ENCODE assay signal across 1 cellular context in the genomic region with DNA sequence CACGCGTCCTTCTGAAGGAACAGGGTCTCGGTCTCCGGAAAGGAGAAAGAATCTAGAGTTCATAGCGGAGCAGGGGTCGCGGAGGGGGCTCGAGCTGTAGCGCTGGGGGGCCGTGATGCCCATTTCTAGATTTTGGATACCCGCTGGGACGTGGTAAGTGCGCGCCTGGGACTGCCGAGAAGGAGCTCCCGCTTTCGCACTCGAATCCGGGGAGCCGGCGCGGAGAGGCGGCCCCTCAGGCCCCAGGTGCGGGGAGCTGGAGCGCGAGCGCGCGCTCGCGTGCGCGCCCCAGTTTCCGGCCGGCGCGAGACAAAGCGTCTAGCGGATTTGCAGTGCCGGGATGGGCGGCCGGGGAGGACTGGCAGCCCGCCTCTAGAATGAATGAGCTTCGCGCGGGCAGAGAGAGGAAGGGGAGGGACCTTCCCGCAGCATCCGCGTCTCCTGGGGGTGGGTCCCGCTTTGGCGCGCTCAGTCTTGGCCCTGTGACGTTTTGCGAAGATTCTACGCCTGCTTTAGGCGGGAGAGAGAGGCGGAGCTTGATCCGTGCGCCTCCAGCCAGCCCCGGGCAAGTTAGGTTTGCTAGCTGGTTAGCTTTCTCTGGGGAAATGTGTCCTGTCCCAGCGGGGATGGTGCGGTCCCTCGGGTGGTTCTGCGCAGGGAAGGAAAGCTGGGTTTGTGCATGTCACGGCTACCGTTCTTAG.
TF ChIP-seq lines count a peak whose summit lies in the region.

No MANE protein-coding gene starts in this region.

TF ChIP-seq in HepG2, 621 proteins besides CTCF, POLR2A, EP300 and RAD21 (continued from another document and continues in another):
- TF ChIP-seq, protein P1, sequence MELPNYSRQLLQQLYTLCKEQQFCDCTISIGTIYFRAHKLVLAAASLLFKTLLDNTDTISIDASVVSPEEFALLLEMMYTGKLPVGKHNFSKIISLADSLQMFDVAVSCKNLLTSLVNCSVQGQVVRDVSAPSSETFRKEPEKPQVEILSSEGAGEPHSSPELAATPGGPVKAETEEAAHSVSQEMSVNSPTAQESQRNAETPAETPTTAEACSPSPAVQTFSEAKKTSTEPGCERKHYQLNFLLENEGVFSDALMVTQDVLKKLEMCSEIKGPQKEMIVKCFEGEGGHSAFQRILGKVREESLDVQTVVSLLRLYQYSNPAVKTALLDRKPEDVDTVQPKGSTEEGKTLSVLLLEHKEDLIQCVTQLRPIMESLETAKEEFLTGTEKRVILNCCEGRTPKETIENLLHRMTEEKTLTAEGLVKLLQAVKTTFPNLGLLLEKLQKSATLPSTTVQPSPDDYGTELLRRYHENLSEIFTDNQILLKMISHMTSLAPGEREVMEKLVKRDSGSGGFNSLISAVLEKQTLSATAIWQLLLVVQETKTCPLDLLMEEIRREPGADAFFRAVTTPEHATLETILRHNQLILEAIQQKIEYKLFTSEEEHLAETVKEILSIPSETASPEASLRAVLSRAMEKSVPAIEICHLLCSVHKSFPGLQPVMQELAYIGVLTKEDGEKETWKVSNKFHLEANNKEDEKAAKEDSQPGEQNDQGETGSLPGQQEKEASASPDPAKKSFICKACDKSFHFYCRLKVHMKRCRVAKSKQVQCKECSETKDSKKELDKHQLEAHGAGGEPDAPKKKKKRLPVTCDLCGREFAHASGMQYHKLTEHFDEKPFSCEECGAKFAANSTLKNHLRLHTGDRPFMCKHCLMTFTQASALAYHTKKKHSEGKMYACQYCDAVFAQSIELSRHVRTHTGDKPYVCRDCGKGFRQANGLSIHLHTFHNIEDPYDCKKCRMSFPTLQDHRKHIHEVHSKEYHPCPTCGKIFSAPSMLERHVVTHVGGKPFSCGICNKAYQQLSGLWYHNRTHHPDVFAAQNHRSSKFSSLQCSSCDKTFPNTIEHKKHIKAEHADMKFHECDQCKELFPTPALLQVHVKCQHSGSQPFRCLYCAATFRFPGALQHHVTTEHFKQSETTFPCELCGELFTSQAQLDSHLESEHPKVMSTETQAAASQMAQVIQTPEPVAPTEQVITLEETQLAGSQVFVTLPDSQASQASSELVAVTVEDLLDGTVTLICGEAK (IDR thresholded peaks at IDR 0.05), result no peak
- TF ChIP-seq, protein P1 (CRISPR knock-in tag; IDR thresholded peaks at IDR 0.05), result no peak
- TF ChIP-seq, protein P2, sequence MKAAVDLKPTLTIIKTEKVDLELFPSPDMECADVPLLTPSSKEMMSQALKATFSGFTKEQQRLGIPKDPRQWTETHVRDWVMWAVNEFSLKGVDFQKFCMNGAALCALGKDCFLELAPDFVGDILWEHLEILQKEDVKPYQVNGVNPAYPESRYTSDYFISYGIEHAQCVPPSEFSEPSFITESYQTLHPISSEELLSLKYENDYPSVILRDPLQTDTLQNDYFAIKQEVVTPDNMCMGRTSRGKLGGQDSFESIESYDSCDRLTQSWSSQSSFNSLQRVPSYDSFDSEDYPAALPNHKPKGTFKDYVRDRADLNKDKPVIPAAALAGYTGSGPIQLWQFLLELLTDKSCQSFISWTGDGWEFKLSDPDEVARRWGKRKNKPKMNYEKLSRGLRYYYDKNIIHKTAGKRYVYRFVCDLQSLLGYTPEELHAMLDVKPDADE (CRISPR knock-in tag; IDR thresholded peaks at IDR 0.05), result no peak
- 0 out of 2 replicates have a peak, but pooled peaks have one; percentile 37 for TF ChIP-seq ZNF780A (CRISPR knock-in tag; IDR thresholded peaks at IDR 0.05)
- TF ChIP-seq ZFP82 (CRISPR knock-in tag; IDR thresholded peaks at IDR 0.05; ENCODE audit: borderline replicate concordance), result no peak
- TF ChIP-seq, protein P3, sequence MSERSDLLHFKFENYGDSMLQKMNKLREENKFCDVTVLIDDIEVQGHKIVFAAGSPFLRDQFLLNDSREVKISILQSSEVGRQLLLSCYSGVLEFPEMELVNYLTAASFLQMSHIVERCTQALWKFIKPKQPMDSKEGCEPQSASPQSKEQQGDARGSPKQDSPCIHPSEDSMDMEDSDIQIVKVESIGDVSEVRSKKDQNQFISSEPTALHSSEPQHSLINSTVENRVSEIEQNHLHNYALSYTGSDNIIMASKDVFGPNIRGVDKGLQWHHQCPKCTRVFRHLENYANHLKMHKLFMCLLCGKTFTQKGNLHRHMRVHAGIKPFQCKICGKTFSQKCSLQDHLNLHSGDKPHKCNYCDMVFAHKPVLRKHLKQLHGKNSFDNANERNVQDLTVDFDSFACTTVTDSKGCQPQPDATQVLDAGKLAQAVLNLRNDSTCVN (CRISPR knock-in tag; IDR thresholded peaks at IDR 0.05; ENCODE audit: borderline replicate concordance), result no peak
- TF ChIP-seq HOXA7 (CRISPR knock-in tag; IDR thresholded peaks at IDR 0.05), result no peak
- no peak for TF ChIP-seq IKZF4 (CRISPR knock-in tag; IDR thresholded peaks at IDR 0.05; ENCODE audit: borderline replicate concordance, low read depth, not compliant biosample characterization)
- TF ChIP-seq ZNF501 (CRISPR knock-in tag; IDR thresholded peaks at IDR 0.05), result peak; percentile 88
- peak; percentile 52 for TF ChIP-seq ISL2 (CRISPR knock-in tag; IDR thresholded peaks at IDR 0.05)
- TF ChIP-seq ZNF781 (CRISPR knock-in tag; IDR thresholded peaks at IDR 0.05; ENCODE audit: borderline replicate concordance, not compliant biosample characterization), result no peak
- TF ChIP-seq ZNF879 (CRISPR knock-in tag; IDR thresholded peaks at IDR 0.05), result no peak
- TF ChIP-seq ZNF605 (CRISPR knock-in tag; IDR thresholded peaks at IDR 0.05), result peak; percentile 63
- no peak for TF ChIP-seq ZNF296 (CRISPR knock-in tag; conservative IDR thresholded peaks at IDR 0.05)
- TF ChIP-seq ZNF589 (CRISPR knock-in tag; conservative IDR thresholded peaks at IDR 0.05), result peak; percentile 26; the same call in 1 of the 2 replicates
- no peak for TF ChIP-seq NFE2 (CRISPR knock-in tag; IDR thresholded peaks at IDR 0.05)
- TF ChIP-seq CBFB (CRISPR knock-in tag; IDR thresholded peaks at IDR 0.05), result no peak; the same call in 1 of the 2 replicates
- TF ChIP-seq KLF13 (CRISPR knock-in tag; IDR thresholded peaks at IDR 0.05), result no peak
- no peak for TF ChIP-seq ZSCAN21 (CRISPR knock-in tag; IDR thresholded peaks at IDR 0.05; ENCODE audit: borderline replicate concordance)
- TF ChIP-seq ZFAT (CRISPR knock-in tag; conservative IDR thresholded peaks at IDR 0.05), result no peak
- TF ChIP-seq ELF4 (CRISPR knock-in tag; IDR thresholded peaks at IDR 0.05; ENCODE audit: borderline replicate concordance), result no peak
- no peak for TF ChIP-seq MZF1 (CRISPR knock-in tag; IDR thresholded peaks at IDR 0.05; ENCODE audit: borderline replicate concordance)
- TF ChIP-seq ZNF484 (CRISPR knock-in tag; IDR thresholded peaks at IDR 0.05; ENCODE audit: borderline replicate concordance, low read depth), result no peak
- peak; percentile 72 for TF ChIP-seq TAF1 (CRISPR knock-in tag; IDR thresholded peaks at IDR 0.05)
- TF ChIP-seq CAMTA2 (CRISPR knock-in tag; IDR thresholded peaks at IDR 0.05; ENCODE audit: borderline replicate concordance), result no peak
- peak; percentile 68; the same call in 1 of the 3 replicates for TF ChIP-seq MXI1 (IDR thresholded peaks at IDR 0.05; ENCODE audit: borderline replicate concordance, low read depth, low read length)
- no peak; the same call in 1 of the 2 replicates for TF ChIP-seq ZNF878 (CRISPR knock-in tag; IDR thresholded peaks at IDR 0.05)
- no peak for TF ChIP-seq NFRKB (IDR thresholded peaks at IDR 0.05)
- no peak for TF ChIP-seq ATAD3A (CRISPR knock-in tag; IDR thresholded peaks at IDR 0.05)
- peak; percentile 23; the same call in 1 of the 2 replicates for TF ChIP-seq ZFP36L1 (CRISPR knock-in tag; IDR thresholded peaks at IDR 0.05)
- no peak for TF ChIP-seq GFI1 (CRISPR knock-in tag; IDR thresholded peaks at IDR 0.05; ENCODE audit: borderline replicate concordance)
- TF ChIP-seq KDM5B (CRISPR knock-in tag; IDR thresholded peaks at IDR 0.05; ENCODE audit: borderline replicate concordance), result no peak; the same call in 1 of the 2 replicates
- no peak for TF ChIP-seq NFE2L1 (CRISPR knock-in tag; IDR thresholded peaks at IDR 0.05; ENCODE audit: borderline replicate concordance)
- no peak for TF ChIP-seq TEAD3 (CRISPR knock-in tag; optimal IDR thresholded peaks at IDR 0.05; ENCODE audit: borderline replicate concordance)
- no peak for TF ChIP-seq ARHGAP35 (CRISPR knock-in tag; IDR thresholded peaks at IDR 0.05; ENCODE audit: borderline replicate concordance)
- TF ChIP-seq HOXA3 (CRISPR knock-in tag; IDR thresholded peaks at IDR 0.05), result peak; percentile 74; the same call in 1 of the 2 replicates
- no peak for TF ChIP-seq AHDC1 (CRISPR knock-in tag; IDR thresholded peaks at IDR 0.05; ENCODE audit: borderline replicate concordance)
- no peak for TF ChIP-seq THYN1 (CRISPR knock-in tag; IDR thresholded peaks at IDR 0.05; ENCODE audit: borderline replicate concordance, low read depth)
- no peak for TF ChIP-seq ARID2 (CRISPR knock-in tag; IDR thresholded peaks at IDR 0.05; ENCODE audit: borderline replicate concordance)
- 0 out of 2 replicates have a peak, but pooled peaks have one; percentile 11 for TF ChIP-seq ZSCAN30 (CRISPR knock-in tag; IDR thresholded peaks at IDR 0.05)
- TF ChIP-seq KLF11 (CRISPR knock-in tag; IDR thresholded peaks at IDR 0.05), result no peak
